1 cellular context compared by ENCODE assay signal in genomic region chr9:35078066-35078465, GRCh38.
TF ChIP-seq lines count a peak whose summit lies in the region.

No MANE protein-coding gene starts in this region.

TF ChIP-seq in HEK293, 187 proteins besides CTCF, POLR2A, EP300 and RAD21 (continued from another document):
- TF ChIP-seq, protein P1, sequence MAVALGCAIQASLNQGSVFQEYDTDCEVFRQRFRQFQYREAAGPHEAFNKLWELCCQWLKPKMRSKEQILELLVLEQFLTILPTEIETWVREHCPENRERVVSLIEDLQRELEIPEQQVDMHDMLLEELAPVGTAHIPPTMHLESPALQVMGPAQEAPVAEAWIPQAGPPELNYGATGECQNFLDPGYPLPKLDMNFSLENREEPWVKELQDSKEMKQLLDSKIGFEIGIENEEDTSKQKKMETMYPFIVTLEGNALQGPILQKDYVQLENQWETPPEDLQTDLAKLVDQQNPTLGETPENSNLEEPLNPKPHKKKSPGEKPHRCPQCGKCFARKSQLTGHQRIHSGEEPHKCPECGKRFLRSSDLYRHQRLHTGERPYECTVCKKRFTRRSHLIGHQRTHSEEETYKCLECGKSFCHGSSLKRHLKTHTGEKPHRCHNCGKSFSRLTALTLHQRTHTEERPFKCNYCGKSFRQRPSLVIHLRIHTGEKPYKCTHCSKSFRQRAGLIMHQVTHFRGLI (tag by site-specific recombination; IDR thresholded peaks at IDR 0.05), result no peak
- TF ChIP-seq ZNF76 (tag by site-specific recombination; IDR thresholded peaks at IDR 0.05; ENCODE audit: borderline replicate concordance, low read depth) (no peak), ZNF660 (tag by site-specific recombination; IDR thresholded peaks at IDR 0.05) (no peak), ZNF747 (tag by site-specific recombination; IDR thresholded peaks at IDR 0.05) (no peak), ZNF366 (tag by site-specific recombination; conservative IDR thresholded peaks at IDR 0.05) (no peak), ZNF292 (tag by site-specific recombination; IDR thresholded peaks at IDR 0.05; ENCODE audit: borderline replicate concordance, low read depth) (no peak), ZNF571 (tag by site-specific recombination; IDR thresholded peaks at IDR 0.05) (no peak), ZNF138 (tag by site-specific recombination; IDR thresholded peaks at IDR 0.05; ENCODE audit: borderline replicate concordance) (no peak), ZFHX2 (tag by site-specific recombination; conservative IDR thresholded peaks at IDR 0.05) (no peak), ZSCAN4 (tag by site-specific recombination; IDR thresholded peaks at IDR 0.05) (no peak), ZNF335 (tag by site-specific recombination; conservative IDR thresholded peaks at IDR 0.05) (no peak)
